In the genomic region with DNA sequence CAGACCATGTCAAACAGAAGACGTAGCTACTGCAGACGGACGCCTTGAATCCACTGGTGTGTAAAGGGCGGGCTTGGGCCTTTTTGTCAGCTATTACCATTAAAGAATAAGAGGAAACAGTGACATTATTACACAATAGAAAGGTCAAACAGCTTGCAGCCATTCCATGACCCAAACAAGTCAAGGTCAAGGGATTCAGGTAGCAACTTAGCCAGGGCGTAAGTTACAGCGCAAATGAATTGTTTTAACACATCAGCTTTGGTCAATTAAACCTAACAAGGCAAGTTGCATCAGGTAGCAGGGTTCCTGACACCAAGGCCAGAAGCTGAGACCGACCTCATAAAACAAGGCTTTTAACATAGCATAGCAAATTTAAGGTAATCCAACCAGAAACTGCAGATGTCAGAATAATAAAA, we compare ENCODE assay signal across 1 cellular context.
TF ChIP-seq lines count a peak whose summit lies in the region.

No MANE protein-coding gene starts in this region.

TF ChIP-seq in HepG2, 621 proteins besides CTCF, POLR2A, EP300 and RAD21:
- TF ChIP-seq KMT2B (CRISPR knock-in tag; IDR thresholded peaks at IDR 0.05): no peak
- TF ChIP-seq CEBPB (IDR thresholded peaks at IDR 0.05; ENCODE audit: borderline replicate concordance, low read depth, low read length): peak; percentile 42; the same call in 1 of the 2 replicates
